In the genomic region with DNA sequence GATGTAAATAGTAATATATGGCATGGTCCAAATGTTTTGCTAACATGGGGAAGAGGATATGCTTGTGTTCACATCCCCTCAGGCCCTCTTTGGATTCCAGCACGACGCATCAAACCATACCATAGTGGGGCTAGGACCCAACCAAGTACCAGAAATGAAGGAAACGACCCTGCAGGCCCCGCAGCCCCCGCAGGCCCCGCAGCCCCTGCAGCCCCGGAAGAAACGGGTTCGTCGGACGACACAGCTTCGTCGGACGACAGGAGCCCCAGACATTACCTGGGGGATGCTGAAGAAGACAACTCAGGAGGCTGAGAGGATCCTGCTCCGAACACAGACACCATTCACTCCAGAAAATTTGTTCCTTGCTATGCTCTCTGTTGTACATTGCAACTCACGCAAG, we compare ENCODE assay signal across 32 cellular contexts.
"Had no signal": no experiment of that assay in that cellular context is flagged by ENCODE, and none has a peak within 500 bp of the region (broad histone marks: within the 10 kb centered on the region; RNA-seq: fewer than 3 reads in every experiment).

No MANE protein-coding gene starts in this region.

- ATAC-seq: activated T-cell treated with anti-CD3 and anti-CD28 coated beads, Interleukin-2, amount 50 U/mL, for 4 hours; Right ventricle myocardium inferior had no signal

- H3K27me3 Mint-ChIP-seq: activated CD4-positive, alpha-beta memory T cell treated with anti-CD3 and anti-CD28 coated beads for 36 hours; activated naive CD8-positive, alpha-beta T cell treated with anti-CD3 and anti-CD28 coated beads, Interleukin-2, amount 10 ng/mL, durations not matched to agents 7 days and 5 days; central memory CD8-positive, alpha-beta T cell had no signal

- H3K27me3 ChIP-seq: ascending aorta, cardiac muscle cell, MG63 had no signal

- H2AFZ ChIP-seq: PC-9 had no signal

- H3K27ac ChIP-seq: ascending aorta, cardiac muscle cell, PC-9, RWPE1 had no signal

- H3K4me3 Mint-ChIP-seq: activated CD4-positive, alpha-beta memory T cell treated with anti-CD3 and anti-CD28 coated beads for 36 hours; activated naive CD8-positive, alpha-beta T cell treated with anti-CD3 and anti-CD28 coated beads, Interleukin-2, amount 10 ng/mL, durations not matched to agents 7 days and 5 days; activated T-cell treated with anti-CD3 and anti-CD28 coated beads, Interleukin-2, amount 50 U/mL, for 4 hours; central memory CD8-positive, alpha-beta T cell; T-helper 1 cell treated with Interleukin-12 subunit alpha and Interleukin-12 subunit beta and Interleukin-4 antibody, amounts not matched to agents 30 μg/mL and 1 μg/mL, for 36 hours; T-helper 2 cell treated with Interferon-gamma antibody and Interleukin-4, amounts not matched to agents 5 μg/mL and 100 μg/mL, for 36 hours had no signal

- H3K4me2 ChIP-seq: PC-9 had no signal

- H3K4me3 ChIP-seq: ascending aorta, cardiac muscle cell, MG63, PC-9 had no signal

- H3K4me1 Mint-ChIP-seq: activated naive CD8-positive, alpha-beta T cell treated with anti-CD3 and anti-CD28 coated beads, Interleukin-2, amount 10 ng/mL, durations not matched to agents 7 days and 5 days; central memory CD8-positive, alpha-beta T cell had no signal

- H3K9me3 ChIP-seq: ascending aorta, MG63 had no signal

- H3K9me3 Mint-ChIP-seq: central memory CD8-positive, alpha-beta T cell; T-helper 1 cell treated with Interleukin-12 subunit alpha and Interleukin-12 subunit beta and Interleukin-4 antibody, amounts not matched to agents 30 μg/mL and 1 μg/mL, for 36 hours; T-helper 2 cell treated with Interferon-gamma antibody and Interleukin-4, amounts not matched to agents 5 μg/mL and 100 μg/mL, for 36 hours had no signal

- DNase-seq: activated CD4-positive, alpha-beta memory T cell treated with anti-CD3 and anti-CD28 coated beads for 36 hours; activated CD4-positive, alpha-beta T cell treated with anti-CD3 and anti-CD28 coated beads for 4 hours; activated CD4-positive, alpha-beta T cell treated with anti-CD3 and anti-CD28 coated beads, Interleukin-2, amount 50 U/mL, for 1 hour; activated CD4-positive, CD25-positive, alpha-beta regulatory T cell treated with anti-CD3 and anti-CD28 coated beads, Interleukin-2, amount 50 U/mL, for 72 hours; activated CD8-positive, alpha-beta memory T cell treated with anti-CD3 and anti-CD28 coated beads, Interleukin-2, amount 50 U/mL, for 4 hours; activated effector memory CD4-positive, alpha-beta T cell treated with anti-CD3 and anti-CD28 coated beads, Interleukin-2, amount 50 U/mL, for 16 hours; activated naive CD4-positive, alpha-beta T cell; activated naive CD4-positive, alpha-beta T cell treated with anti-CD3 and anti-CD28 coated beads, Interleukin-2, amount 50 U/mL, for 16 hours; activated naive CD8-positive, alpha-beta T cell treated with anti-CD3 and anti-CD28 coated beads, Interleukin-2, amount 10 ng/mL, durations not matched to agents 7 days and 5 days; activated T-cell treated with anti-CD3 and anti-CD28 coated beads for 4 hours; activated T-cell treated with anti-CD3 and anti-CD28 coated beads, Interleukin-2, amount 50 U/mL, for 4 hours; amygdala; Kasumi-1; KBM-7; MG63; NCI-H1048; NCI-H1105 treated with DMSO at 0.1 percent for 48 hours; NCI-H1436 treated with DMSO at 0.1 percent for 48 hours; NCI-H1694 treated with DMSO at 0.1 percent for 48 hours; NCI-H2029; NCI-H345; NCI-H524 treated with DMSO at 0.1 percent for 48 hours; NK-92 treated with Interleukin-12 subunit alpha and Interleukin-12 subunit beta, amount 100 ng/mL, for 24 hours; PC-9; SIG-M5 had no signal

- H3K27ac Mint-ChIP-seq: activated CD4-positive, alpha-beta memory T cell treated with anti-CD3 and anti-CD28 coated beads for 36 hours; activated naive CD8-positive, alpha-beta T cell treated with anti-CD3 and anti-CD28 coated beads, Interleukin-2, amount 10 ng/mL, durations not matched to agents 7 days and 5 days; T-helper 1 cell treated with Interleukin-12 subunit alpha and Interleukin-12 subunit beta and Interleukin-4 antibody, amounts not matched to agents 30 μg/mL and 1 μg/mL, for 36 hours; T-helper 2 cell treated with Interferon-gamma antibody and Interleukin-4, amounts not matched to agents 5 μg/mL and 100 μg/mL, for 36 hours had no signal
